ENCODE assay signal across 9 cellular contexts in the genomic region with DNA sequence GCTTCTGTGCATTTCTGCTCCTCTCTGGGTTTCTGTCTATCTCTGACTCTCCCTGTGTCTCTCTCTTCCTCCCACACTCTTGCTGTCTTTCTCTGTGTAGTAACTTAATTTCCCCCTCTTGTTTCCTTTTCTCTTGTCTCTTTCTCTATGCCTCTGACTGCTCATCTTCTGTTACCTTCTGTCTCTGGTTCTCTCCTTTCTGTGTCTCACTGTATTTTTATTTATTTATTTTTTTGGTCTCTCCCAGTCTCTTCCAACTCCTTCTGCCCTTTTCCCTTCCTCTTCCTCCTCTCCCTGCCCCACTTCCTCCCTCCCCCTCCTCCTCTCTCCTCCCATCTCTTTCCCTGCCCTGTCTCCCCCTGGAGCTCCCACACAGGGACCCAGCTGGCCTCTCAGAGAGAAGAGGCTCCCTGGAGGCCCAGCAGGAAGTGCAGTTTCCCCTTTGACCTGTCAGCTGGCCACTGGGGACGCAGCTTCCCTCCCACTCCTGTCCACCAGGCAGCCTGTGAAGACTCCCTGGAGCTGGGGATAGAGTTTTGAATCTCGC. TPM values are rescaled to one million over a fixed set of nuclear protein-coding genes. Genes with fewer than 3 reads are reported as not detected.
DNase-seq lines count a peak whose midpoint lies in the region; ATAC-seq and TF ChIP-seq lines count a peak whose summit lies in the region.
"Had no signal": no experiment of that assay in that cellular context is flagged by ENCODE, and none has a peak within 500 bp of the region (broad histone marks: within the 10 kb centered on the region; RNA-seq: fewer than 3 reads in every experiment).

No MANE protein-coding gene starts in this region.

- H3K36me3 Mint-ChIP-seq in activated CD4-positive, alpha-beta T cell treated with anti-CD3 and anti-CD28 coated beads, Interleukin-2, amount 10 ng/mL, durations not matched to agents 7 days and 5 days (ENCODE audit: low read depth): no peaks in the 10 kb centered on the region

- no peaks in the 10 kb centered on the region for H3K9me3 ChIP-seq in SJCRH30 (replicated peaks)
- no peaks in the 10 kb centered on the region for H3K9me3 ChIP-seq in heart left ventricle
- H3K9me3 ChIP-seq in smooth muscle cell (replicated peaks; ENCODE audit: low read depth): no peaks in the 10 kb centered on the region
- no peaks in the 10 kb centered on the region for H3K9me3 ChIP-seq in OCI-LY7 (ENCODE audit: low read length)

- H3K27me3 ChIP-seq in SJCRH30 (no peaks in the 10 kb centered on the region), heart left ventricle (no peaks in the 10 kb centered on the region), smooth muscle cell (ENCODE audit: low read depth) (no peaks in the 10 kb centered on the region)

- POLR2A ChIA-PET in activated CD4-positive, alpha-beta T cell treated with anti-CD3 and anti-CD28 coated beads, Interleukin-2, amount 10 ng/mL, durations not matched to agents 7 days and 5 days (lab: Charles Lee): no interaction called here
- POLR2A ChIA-PET in OCI-LY7 (lab: Charles Lee): interaction anchor here (0.6 to 1.3 kb wide), 2 partner anchors 16 to 95 kb away, joined by 3 read pairs; no protein-coding TSS in a partner anchor

- H3K9me2 ChIP-seq in OCI-LY7 (ENCODE audit: insufficient read depth, low read length): no peaks in the 10 kb centered on the region

- TF ChIP-seq CTCF in heart left ventricle (IDR thresholded peaks at IDR 0.05): peak in 1 of 12 donors; percentile 6
- TF ChIP-seq CTCF in smooth muscle cell (IDR thresholded peaks at IDR 0.05; ENCODE audit: borderline replicate concordance, insufficient read depth, poor library complexity, severe bottlenecking): no peak
- TF ChIP-seq CTCF in OCI-LY7 (conservative IDR thresholded peaks at IDR 0.05; ENCODE audit: low read length): no peak

- H3K4me3 ChIP-seq in SJCRH30: no peak overlapping the region
- no peak overlapping the region for H3K4me3 ChIP-seq in heart left ventricle
- H3K4me3 ChIP-seq in smooth muscle cell: no peak overlapping the region
- H3K4me3 ChIP-seq in OCI-LY7 (ENCODE audit: low read depth, low read length, poor library complexity, severe bottlenecking): no peak overlapping the region

- ATAC-seq in heart left ventricle (peak; percentile 79 to 86 (median 84)), HG03135 (IDR thresholded peaks at IDR 0.05; ENCODE audit: unreplicated experiment) (no peak)
- ATAC-seq: PC-3 had no signal

- peaks cover 24% of the 10 kb centered on the region for H3K4me1 ChIP-seq in SJCRH30
- H3K4me1 ChIP-seq in heart left ventricle: peaks cover 0 to 49% (median 11%) of the 10 kb centered on the region in 12 donors
- peaks cover 9% of the 10 kb centered on the region for H3K4me1 ChIP-seq in smooth muscle cell (ENCODE audit: low read depth)
- H3K4me1 ChIP-seq in OCI-LY7 (ENCODE audit: insufficient read depth, low read length, poor library complexity, severe bottlenecking): peaks cover 5% of the 10 kb centered on the region

- H3K27ac ChIP-seq in SJCRH30 (peak overlapping the region; percentile 26; the same call in 1 of the 2 replicates), heart left ventricle (peak overlapping the region in 11 of 12 donors; percentile 9 to 77 (median 63)), smooth muscle cell (ENCODE audit: low read depth) (peak overlapping the region; percentile 80), OCI-LY7 (ENCODE audit: low read depth, low read length, poor library complexity, severe bottlenecking) (no peak overlapping the region)

- peaks cover 8% of the 10 kb centered on the region for H3F3A ChIP-seq in smooth muscle cell (ENCODE audit: low read depth)

- H3K27ac Mint-ChIP-seq in activated CD4-positive, alpha-beta T cell treated with anti-CD3 and anti-CD28 coated beads, Interleukin-2, amount 10 ng/mL, durations not matched to agents 7 days and 5 days: peak overlapping the region; percentile 66

- H3K4me1 Mint-ChIP-seq in activated CD4-positive, alpha-beta T cell treated with anti-CD3 and anti-CD28 coated beads, Interleukin-2, amount 10 ng/mL, durations not matched to agents 7 days and 5 days: peaks cover 37% of the 10 kb centered on the region

- WGBS in heart left ventricle, 4 donors: 26 to 60% (median 47%) methylated on average over 2 of the region's 2 CpGs
- WGBS in smooth muscle cell (ENCODE audit: low lambda C conversion rate): 59% methylated on average over 2 of the region's 2 CpGs

- intact Hi-C loops in heart left ventricle (cut with DNase I) (no loop called here), OCI-LY7 (cut with micrococcal nuclease; ENCODE audit: unreplicated experiment) (no loop called here)

- no peaks in the 10 kb centered on the region for H3K79me2 ChIP-seq in smooth muscle cell (ENCODE audit: low read depth)
- H3K79me2 ChIP-seq in OCI-LY7 (ENCODE audit: insufficient read depth, low read depth, low read length): no peaks in the 10 kb centered on the region

- CTCF ChIA-PET in activated CD4-positive, alpha-beta T cell treated with anti-CD3 and anti-CD28 coated beads, Interleukin-2, amount 10 ng/mL, durations not matched to agents 7 days and 5 days (lab: Charles Lee): interaction anchor here (0.7 to 0.8 kb wide), 2 partner anchors 9 to 16 kb away, joined by 3 read pairs; no protein-coding TSS in a partner anchor
- CTCF ChIA-PET in OCI-LY7 (lab: Charles Lee; ENCODE audit: unreplicated experiment): interaction anchor here (0.6 kb wide), 1 partner anchor 159 kb away, joined by 3 read pairs; no protein-coding TSS in a partner anchor

- H4K20me1 ChIP-seq in smooth muscle cell (ENCODE audit: low read depth) (no peaks in the 10 kb centered on the region), OCI-LY7 (ENCODE audit: insufficient read depth, low read length) (no peaks in the 10 kb centered on the region)

- peak overlapping the region; percentile 85 for H2AFZ ChIP-seq in smooth muscle cell (ENCODE audit: low read depth)
- no peak overlapping the region for H2AFZ ChIP-seq in OCI-LY7 (ENCODE audit: low read length)

- no peaks in the 10 kb centered on the region for H3K9me3 Mint-ChIP-seq in activated CD4-positive, alpha-beta T cell treated with anti-CD3 and anti-CD28 coated beads, Interleukin-2, amount 10 ng/mL, durations not matched to agents 7 days and 5 days

- no peaks in the 10 kb centered on the region for H3K36me3 ChIP-seq in SJCRH30
- no peaks in the 10 kb centered on the region for H3K36me3 ChIP-seq in heart left ventricle
- H3K36me3 ChIP-seq in smooth muscle cell (ENCODE audit: low read depth): no peaks in the 10 kb centered on the region
- H3K36me3 ChIP-seq in OCI-LY7 (ENCODE audit: insufficient read depth, low read length): no peaks in the 10 kb centered on the region

- no peak overlapping the region for H3K4me3 Mint-ChIP-seq in activated CD4-positive, alpha-beta T cell treated with anti-CD3 and anti-CD28 coated beads, Interleukin-2, amount 10 ng/mL, durations not matched to agents 7 days and 5 days

- H3K9ac ChIP-seq in smooth muscle cell (ENCODE audit: low read depth): peak overlapping the region; percentile 34

- H3K4me2 ChIP-seq in smooth muscle cell (peak overlapping the region; percentile 51), OCI-LY7 (ENCODE audit: low read length) (no peak overlapping the region)

- no TSS peak for BruUV-seq in OCI-LY7 (replicated peaks; lab: Mats Ljungman, UMichigan)

- no peak for TF ChIP-seq POLR2A in heart left ventricle (IDR thresholded peaks at IDR 0.05)

- no peak for DNase-seq in activated CD4-positive, alpha-beta T cell treated with anti-CD3 and anti-CD28 coated beads, Interleukin-2, amount 10 ng/mL, durations not matched to agents 7 days and 5 days
- no peak for DNase-seq in activated CD4-positive, alpha-beta T cell treated with anti-CD3 and anti-CD28 coated beads, Interleukin-2, amount 50 U/mL, for 4 hours
- DNase-seq in SJCRH30 (peak; percentile 54 to 56), heart left ventricle (peak; percentile 80 to 85 (median 84)), smooth muscle cell (lab: John Stamatoyannopoulos, UW; ENCODE audit: unreplicated experiment) (no peak), OCI-LY7 (ENCODE audit: low spot score) (no peak)
- DNase-seq in effector CD4-positive, alpha-beta T cell: no peak
- DNase-seq: PC-3 had no signal

- H3K27me3 Mint-ChIP-seq in activated CD4-positive, alpha-beta T cell treated with anti-CD3 and anti-CD28 coated beads, Interleukin-2, amount 10 ng/mL, durations not matched to agents 7 days and 5 days: no peaks in the 10 kb centered on the region

RNA-seq across cellular contexts. Expression of gene MYH9, which starts 38.3 kb away (rescaled TPM):
- 1,000 to 10,000 TPM in 1 of 2 experiments, 100 to 1,000 TPM in 1; 881 to 1,009 TPM for total RNA-seq in activated CD4-positive, alpha-beta T cell treated with anti-CD3 and anti-CD28 coated beads, Interleukin-2, amount 10 ng/mL, durations not matched to agents 7 days and 5 days
- 151 TPM in 2 replicates for total RNA-seq in SJCRH30 (2014; rRNA removed; shearing (Covaris generic))
- total RNA-seq in heart left ventricle: 100 to 1,000 TPM; 126 to 482 (median 238) TPM
- polyA plus RNA-seq in heart left ventricle: 100 to 1,000 TPM; 109 to 407 TPM
- total RNA-seq in smooth muscle cell: 350 and 378 TPM in 2 replicates
- polyA plus RNA-seq in smooth muscle cell: 361 and 382 TPM in 2 replicates
- 112 and 133 TPM in 2 replicates for total RNA-seq in OCI-LY7 (2014; rRNA removed; shearing (Covaris generic))
- total RNA-seq in OCI-LY7 (2022): 213 and 223 TPM in 2 replicates

RNA-seq across cellular contexts. Expression of gene TXN2, which starts 55.4 kb away (rescaled TPM):
- 10 to 100 TPM; 74.3 to 75.5 TPM for total RNA-seq in activated CD4-positive, alpha-beta T cell treated with anti-CD3 and anti-CD28 coated beads, Interleukin-2, amount 10 ng/mL, durations not matched to agents 7 days and 5 days
- total RNA-seq in SJCRH30 (2014; rRNA removed; shearing (Covaris generic)): 45.6 and 53.6 TPM in 2 replicates
- total RNA-seq in heart left ventricle (100 to 1,000 TPM in 6 of 9 donors, 10 to 100 TPM in 3; 87.9 to 128 (median 113) TPM), smooth muscle cell (15.1 and 17.0 TPM in 2 replicates), OCI-LY7 (2022) (94.2 and 106 TPM in 2 replicates)
- polyA plus RNA-seq in heart left ventricle (100 to 1,000 TPM in 1 of 2 donors, 10 to 100 TPM in 1; 99.9 to 160 TPM), smooth muscle cell (86.9 and 97.0 TPM in 2 replicates)
- total RNA-seq in OCI-LY7 (2014; rRNA removed; shearing (Covaris generic)): 32.0 and 33.4 TPM in 2 replicates

Comparison
In these comparisons a context has a peak if more than half of its experiments do, and no peak if none do; other contexts are left out.
1. DNase-seq: peak in SJCRH30 (2 of 2) and heart left ventricle (5 of 5); none in activated CD4-positive, alpha-beta T cell treated with anti-CD3 and anti-CD28 coated beads, Interleukin-2, amount 10 ng/mL, durations not matched to agents 7 days and 5 days (single experiment), activated CD4-positive, alpha-beta T cell treated with anti-CD3 and anti-CD28 coated beads, Interleukin-2, amount 50 U/mL, for 4 hours (0 of 2), smooth muscle cell (single experiment), effector CD4-positive, alpha-beta T cell (single experiment) and OCI-LY7 (single experiment).